Comparison of ENCODE assay signal across 1 cellular context in the genomic region with DNA sequence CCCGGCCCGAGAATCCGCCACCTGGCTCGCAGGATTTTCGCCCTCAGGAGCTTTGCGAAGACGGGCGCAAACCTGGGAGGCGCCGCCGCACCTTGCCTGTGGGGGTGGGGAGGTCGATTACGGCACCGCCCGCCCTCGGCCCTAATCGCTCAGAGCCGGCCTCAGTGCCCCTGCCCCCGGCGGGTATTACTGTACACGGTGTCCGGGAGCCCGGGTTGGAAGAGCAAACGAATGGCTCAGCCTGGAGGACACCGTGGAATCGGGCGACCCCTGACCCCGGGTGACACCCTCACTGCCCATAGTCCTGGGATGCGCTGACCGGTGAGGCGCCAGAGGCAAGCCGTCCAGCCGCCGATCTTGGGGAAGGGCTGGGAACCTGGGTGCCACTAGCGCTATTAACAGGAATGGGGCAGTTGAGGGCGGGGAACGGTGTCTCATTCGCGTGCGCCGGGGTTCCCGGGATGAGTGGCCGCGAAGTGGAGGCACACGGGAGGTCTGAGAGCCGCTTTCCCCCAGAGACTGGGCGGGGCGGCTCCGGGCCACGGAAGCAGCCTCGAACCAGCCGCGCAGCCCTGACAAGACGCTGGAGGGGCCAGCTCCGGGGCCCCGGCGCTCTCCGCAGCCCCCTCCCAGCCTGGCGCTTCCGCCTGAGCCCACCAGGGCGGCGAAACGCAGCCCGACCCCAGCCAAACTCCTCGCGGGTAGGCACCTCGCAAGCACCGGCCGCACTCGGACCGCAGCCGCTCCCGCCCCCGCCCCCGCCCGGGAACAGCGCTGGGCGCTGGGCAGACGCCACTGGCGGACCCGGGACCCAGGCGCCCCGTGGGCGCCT.
TF ChIP-seq lines count a peak whose summit lies in the region.

No MANE protein-coding gene starts in this region.

TF ChIP-seq in K562, 482 proteins besides CTCF, POLR2A, EP300 and RAD21 (continued from another document and continues in another):
- TF ChIP-seq, protein P1, sequence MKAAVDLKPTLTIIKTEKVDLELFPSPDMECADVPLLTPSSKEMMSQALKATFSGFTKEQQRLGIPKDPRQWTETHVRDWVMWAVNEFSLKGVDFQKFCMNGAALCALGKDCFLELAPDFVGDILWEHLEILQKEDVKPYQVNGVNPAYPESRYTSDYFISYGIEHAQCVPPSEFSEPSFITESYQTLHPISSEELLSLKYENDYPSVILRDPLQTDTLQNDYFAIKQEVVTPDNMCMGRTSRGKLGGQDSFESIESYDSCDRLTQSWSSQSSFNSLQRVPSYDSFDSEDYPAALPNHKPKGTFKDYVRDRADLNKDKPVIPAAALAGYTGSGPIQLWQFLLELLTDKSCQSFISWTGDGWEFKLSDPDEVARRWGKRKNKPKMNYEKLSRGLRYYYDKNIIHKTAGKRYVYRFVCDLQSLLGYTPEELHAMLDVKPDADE (conservative IDR thresholded peaks at IDR 0.05; ENCODE audit: control insufficient read depth, low read depth, low read length), result 0 out of 2 replicates have a peak, but pooled peaks have one; percentile 60
- TF ChIP-seq BCL6 (CRISPR knock-in tag; IDR thresholded peaks at IDR 0.05), result no peak
- TF ChIP-seq HDAC6 (IDR thresholded peaks at IDR 0.05; ENCODE audit: low read depth, low read length), result 0 out of 2 replicates have a peak, but pooled peaks have one; percentile 59
- no peak for TF ChIP-seq BRCA1 (IDR thresholded peaks at IDR 0.05)
- peak; percentile 91; the same call in 1 of the 2 replicates for TF ChIP-seq BRCA1 (CRISPR knock-in tag; IDR thresholded peaks at IDR 0.05)
- TF ChIP-seq NR2C1 (IDR thresholded peaks at IDR 0.05), result no peak; the same call in none of the 2 replicates
- TF ChIP-seq NR2C1 (tag; IDR thresholded peaks at IDR 0.05), result peak; percentile 57
- no peak for TF ChIP-seq JUN (IDR thresholded peaks at IDR 0.05; ENCODE audit: borderline replicate concordance, low read depth, low read length)
- TF ChIP-seq JUN (CRISPR knock-in tag; IDR thresholded peaks at IDR 0.05; ENCODE audit: borderline replicate concordance), result peak; percentile 87; the same call in 1 of the 2 replicates
- TF ChIP-seq, protein P2, sequence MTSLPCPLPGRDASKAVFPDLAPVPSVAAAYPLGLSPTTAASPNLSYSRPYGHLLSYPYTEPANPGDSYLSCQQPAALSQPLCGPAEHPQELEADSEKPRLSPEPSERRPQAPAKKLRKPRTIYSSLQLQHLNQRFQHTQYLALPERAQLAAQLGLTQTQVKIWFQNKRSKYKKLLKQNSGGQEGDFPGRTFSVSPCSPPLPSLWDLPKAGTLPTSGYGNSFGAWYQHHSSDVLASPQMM (CRISPR knock-in tag; IDR thresholded peaks at IDR 0.05), result no peak
- TF ChIP-seq TEAD1 (CRISPR knock-in tag; IDR thresholded peaks at IDR 0.05), result peak in 1 of 2 experiments; percentile 61; a peak in 1 of 4 replicates
- 0 out of 2 replicates have a peak, but pooled peaks have one; percentile 55 for TF ChIP-seq ZNF124 (CRISPR knock-in tag; IDR thresholded peaks at IDR 0.05)
- TF ChIP-seq RBM22 (IDR thresholded peaks at IDR 0.05; ENCODE audit: low read depth, low read length, poor library complexity, severe bottlenecking), result peak; percentile 10
- 0 out of 2 replicates have a peak, but pooled peaks have one; percentile 32 for TF ChIP-seq SIN3B (IDR thresholded peaks at IDR 0.05; ENCODE audit: low read depth)
- no peak for TF ChIP-seq GTF2F1 (IDR thresholded peaks at IDR 0.05; ENCODE audit: low read depth, low read length)
- TF ChIP-seq, protein P3, sequence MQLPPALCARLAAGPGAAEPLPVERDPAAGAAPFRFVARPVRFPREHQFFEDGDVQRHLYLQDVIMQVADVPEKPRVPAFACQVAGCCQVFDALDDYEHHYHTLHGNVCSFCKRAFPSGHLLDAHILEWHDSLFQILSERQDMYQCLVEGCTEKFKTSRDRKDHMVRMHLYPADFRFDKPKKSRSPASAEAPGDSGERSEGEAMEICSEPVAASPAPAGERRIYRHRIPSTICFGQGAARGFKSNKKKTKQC (CRISPR knock-in tag; IDR thresholded peaks at IDR 0.05), result peak; percentile 56; the same call in 1 of the 2 replicates
- TF ChIP-seq, protein P4, sequence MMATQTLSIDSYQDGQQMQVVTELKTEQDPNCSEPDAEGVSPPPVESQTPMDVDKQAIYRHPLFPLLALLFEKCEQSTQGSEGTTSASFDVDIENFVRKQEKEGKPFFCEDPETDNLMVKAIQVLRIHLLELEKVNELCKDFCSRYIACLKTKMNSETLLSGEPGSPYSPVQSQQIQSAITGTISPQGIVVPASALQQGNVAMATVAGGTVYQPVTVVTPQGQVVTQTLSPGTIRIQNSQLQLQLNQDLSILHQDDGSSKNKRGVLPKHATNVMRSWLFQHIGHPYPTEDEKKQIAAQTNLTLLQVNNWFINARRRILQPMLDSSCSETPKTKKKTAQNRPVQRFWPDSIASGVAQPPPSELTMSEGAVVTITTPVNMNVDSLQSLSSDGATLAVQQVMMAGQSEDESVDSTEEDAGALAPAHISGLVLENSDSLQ (IDR thresholded peaks at IDR 0.05), result no peak
- TF ChIP-seq, protein P5, sequence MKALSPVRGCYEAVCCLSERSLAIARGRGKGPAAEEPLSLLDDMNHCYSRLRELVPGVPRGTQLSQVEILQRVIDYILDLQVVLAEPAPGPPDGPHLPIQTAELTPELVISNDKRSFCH (CRISPR knock-in tag; IDR thresholded peaks at IDR 0.05), result no peak
- TF ChIP-seq, protein P5 (tag; IDR thresholded peaks at IDR 0.05), result 0 out of 2 replicates have a peak, but pooled peaks have one; percentile 38
- TF ChIP-seq EGR1 (conservative IDR thresholded peaks at IDR 0.05), result peak; percentile 4; the same call in 1 of the 2 replicates
- TF ChIP-seq, protein P6, sequence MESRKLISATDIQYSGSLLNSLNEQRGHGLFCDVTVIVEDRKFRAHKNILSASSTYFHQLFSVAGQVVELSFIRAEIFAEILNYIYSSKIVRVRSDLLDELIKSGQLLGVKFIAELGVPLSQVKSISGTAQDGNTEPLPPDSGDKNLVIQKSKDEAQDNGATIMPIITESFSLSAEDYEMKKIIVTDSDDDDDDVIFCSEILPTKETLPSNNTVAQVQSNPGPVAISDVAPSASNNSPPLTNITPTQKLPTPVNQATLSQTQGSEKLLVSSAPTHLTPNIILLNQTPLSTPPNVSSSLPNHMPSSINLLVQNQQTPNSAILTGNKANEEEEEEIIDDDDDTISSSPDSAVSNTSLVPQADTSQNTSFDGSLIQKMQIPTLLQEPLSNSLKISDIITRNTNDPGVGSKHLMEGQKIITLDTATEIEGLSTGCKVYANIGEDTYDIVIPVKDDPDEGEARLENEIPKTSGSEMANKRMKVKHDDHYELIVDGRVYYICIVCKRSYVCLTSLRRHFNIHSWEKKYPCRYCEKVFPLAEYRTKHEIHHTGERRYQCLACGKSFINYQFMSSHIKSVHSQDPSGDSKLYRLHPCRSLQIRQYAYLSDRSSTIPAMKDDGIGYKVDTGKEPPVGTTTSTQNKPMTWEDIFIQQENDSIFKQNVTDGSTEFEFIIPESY (CRISPR knock-in tag; IDR thresholded peaks at IDR 0.05), result peak; percentile 97
- TF ChIP-seq TBP (optimal IDR thresholded peaks at IDR 0.05; ENCODE audit: low read depth, low read length), result peak; percentile 33
- peak; percentile 46; the same call in 1 of the 2 replicates for TF ChIP-seq ZNF143 (CRISPR knock-in tag; IDR thresholded peaks at IDR 0.05)
- TF ChIP-seq NR2C2 (CRISPR knock-in tag; IDR thresholded peaks at IDR 0.05), result no peak
- TF ChIP-seq NR2C2 (tag; IDR thresholded peaks at IDR 0.05), result peak; percentile 12; the same call in 1 of the 2 replicates
- TF ChIP-seq, protein P7, sequence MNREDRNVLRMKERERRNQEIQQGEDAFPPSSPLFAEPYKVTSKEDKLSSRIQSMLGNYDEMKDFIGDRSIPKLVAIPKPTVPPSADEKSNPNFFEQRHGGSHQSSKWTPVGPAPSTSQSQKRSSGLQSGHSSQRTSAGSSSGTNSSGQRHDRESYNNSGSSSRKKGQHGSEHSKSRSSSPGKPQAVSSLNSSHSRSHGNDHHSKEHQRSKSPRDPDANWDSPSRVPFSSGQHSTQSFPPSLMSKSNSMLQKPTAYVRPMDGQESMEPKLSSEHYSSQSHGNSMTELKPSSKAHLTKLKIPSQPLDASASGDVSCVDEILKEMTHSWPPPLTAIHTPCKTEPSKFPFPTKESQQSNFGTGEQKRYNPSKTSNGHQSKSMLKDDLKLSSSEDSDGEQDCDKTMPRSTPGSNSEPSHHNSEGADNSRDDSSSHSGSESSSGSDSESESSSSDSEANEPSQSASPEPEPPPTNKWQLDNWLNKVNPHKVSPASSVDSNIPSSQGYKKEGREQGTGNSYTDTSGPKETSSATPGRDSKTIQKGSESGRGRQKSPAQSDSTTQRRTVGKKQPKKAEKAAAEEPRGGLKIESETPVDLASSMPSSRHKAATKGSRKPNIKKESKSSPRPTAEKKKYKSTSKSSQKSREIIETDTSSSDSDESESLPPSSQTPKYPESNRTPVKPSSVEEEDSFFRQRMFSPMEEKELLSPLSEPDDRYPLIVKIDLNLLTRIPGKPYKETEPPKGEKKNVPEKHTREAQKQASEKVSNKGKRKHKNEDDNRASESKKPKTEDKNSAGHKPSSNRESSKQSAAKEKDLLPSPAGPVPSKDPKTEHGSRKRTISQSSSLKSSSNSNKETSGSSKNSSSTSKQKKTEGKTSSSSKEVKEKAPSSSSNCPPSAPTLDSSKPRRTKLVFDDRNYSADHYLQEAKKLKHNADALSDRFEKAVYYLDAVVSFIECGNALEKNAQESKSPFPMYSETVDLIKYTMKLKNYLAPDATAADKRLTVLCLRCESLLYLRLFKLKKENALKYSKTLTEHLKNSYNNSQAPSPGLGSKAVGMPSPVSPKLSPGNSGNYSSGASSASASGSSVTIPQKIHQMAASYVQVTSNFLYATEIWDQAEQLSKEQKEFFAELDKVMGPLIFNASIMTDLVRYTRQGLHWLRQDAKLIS (CRISPR knock-in tag; IDR thresholded peaks at IDR 0.05), result peak; percentile 8; the same call in 1 of the 2 replicates
- peak; percentile 72; the same call in 1 of the 2 replicates for TF ChIP-seq HNRNPL (IDR thresholded peaks at IDR 0.05; ENCODE audit: low read depth, low read length)
- peak; percentile 53; the same call in 1 of the 2 replicates for TF ChIP-seq STAG1 (CRISPR knock-in tag; IDR thresholded peaks at IDR 0.05; ENCODE audit: borderline replicate concordance)
- TF ChIP-seq, protein P8, sequence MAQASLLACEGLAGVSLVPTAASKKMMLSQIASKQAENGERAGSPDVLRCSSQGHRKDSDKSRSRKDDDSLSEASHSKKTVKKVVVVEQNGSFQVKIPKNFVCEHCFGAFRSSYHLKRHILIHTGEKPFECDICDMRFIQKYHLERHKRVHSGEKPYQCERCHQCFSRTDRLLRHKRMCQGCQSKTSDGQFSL (CRISPR knock-in tag; IDR thresholded peaks at IDR 0.05), result peak; percentile 35; the same call in 1 of the 2 replicates
- TF ChIP-seq, protein P8 (tag; IDR thresholded peaks at IDR 0.05), result no peak
- TF ChIP-seq, protein P9, sequence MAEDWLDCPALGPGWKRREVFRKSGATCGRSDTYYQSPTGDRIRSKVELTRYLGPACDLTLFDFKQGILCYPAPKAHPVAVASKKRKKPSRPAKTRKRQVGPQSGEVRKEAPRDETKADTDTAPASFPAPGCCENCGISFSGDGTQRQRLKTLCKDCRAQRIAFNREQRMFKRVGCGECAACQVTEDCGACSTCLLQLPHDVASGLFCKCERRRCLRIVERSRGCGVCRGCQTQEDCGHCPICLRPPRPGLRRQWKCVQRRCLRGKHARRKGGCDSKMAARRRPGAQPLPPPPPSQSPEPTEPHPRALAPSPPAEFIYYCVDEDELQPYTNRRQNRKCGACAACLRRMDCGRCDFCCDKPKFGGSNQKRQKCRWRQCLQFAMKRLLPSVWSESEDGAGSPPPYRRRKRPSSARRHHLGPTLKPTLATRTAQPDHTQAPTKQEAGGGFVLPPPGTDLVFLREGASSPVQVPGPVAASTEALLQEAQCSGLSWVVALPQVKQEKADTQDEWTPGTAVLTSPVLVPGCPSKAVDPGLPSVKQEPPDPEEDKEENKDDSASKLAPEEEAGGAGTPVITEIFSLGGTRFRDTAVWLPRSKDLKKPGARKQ (CRISPR knock-in tag; IDR thresholded peaks at IDR 0.05), result peak; percentile 57; the same call in 1 of the 2 replicates
- peak; percentile 16; the same call in 1 of the 2 replicates for TF ChIP-seq NFIC (IDR thresholded peaks at IDR 0.05)
- TF ChIP-seq, protein P10, sequence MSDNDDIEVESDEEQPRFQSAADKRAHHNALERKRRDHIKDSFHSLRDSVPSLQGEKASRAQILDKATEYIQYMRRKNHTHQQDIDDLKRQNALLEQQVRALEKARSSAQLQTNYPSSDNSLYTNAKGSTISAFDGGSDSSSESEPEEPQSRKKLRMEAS (CRISPR knock-in tag; IDR thresholded peaks at IDR 0.05), result peak; percentile 66
- TF ChIP-seq MEIS2 (IDR thresholded peaks at IDR 0.05; ENCODE audit: partially characterized antibody), result no peak
- TF ChIP-seq NR1H2 (CRISPR knock-in tag; IDR thresholded peaks at IDR 0.05), result no peak
- 0 out of 2 replicates have a peak, but pooled peaks have one; percentile 53 for TF ChIP-seq ZNF282 (CRISPR knock-in tag; IDR thresholded peaks at IDR 0.05)
- peak; percentile 45 for TF ChIP-seq SRSF7 (optimal IDR thresholded peaks at IDR 0.05; ENCODE audit: low read depth, low read length)
- TF ChIP-seq, protein P11, sequence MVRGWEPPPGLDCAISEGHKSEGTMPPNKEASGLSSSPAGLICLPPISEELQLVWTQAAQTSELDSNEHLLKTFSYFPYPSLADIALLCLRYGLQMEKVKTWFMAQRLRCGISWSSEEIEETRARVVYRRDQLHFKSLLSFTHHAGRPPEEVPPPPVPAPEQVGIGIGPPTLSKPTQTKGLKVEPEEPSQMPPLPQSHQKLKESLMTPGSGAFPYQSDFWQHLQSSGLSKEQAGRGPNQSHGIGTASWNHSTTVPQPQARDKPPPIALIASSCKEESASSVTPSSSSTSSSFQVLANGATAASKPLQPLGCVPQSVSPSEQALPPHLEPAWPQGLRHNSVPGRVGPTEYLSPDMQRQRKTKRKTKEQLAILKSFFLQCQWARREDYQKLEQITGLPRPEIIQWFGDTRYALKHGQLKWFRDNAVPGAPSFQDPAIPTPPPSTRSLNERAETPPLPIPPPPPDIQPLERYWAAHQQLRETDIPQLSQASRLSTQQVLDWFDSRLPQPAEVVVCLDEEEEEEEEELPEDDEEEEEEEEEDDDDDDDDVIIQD (CRISPR knock-in tag; IDR thresholded peaks at IDR 0.05), result no peak
- TF ChIP-seq FOXK1 (CRISPR knock-in tag; IDR thresholded peaks at IDR 0.05; ENCODE audit: borderline replicate concordance), result peak; percentile 41; the same call in 1 of the 2 replicates
- peak; percentile 39; the same call in 1 of the 2 replicates for TF ChIP-seq CEBPG (CRISPR knock-in tag; IDR thresholded peaks at IDR 0.05)
- TF ChIP-seq CEBPG (tag; conservative IDR thresholded peaks at IDR 0.05 in 1 of 2, IDR thresholded peaks at IDR 0.05 in 1 of 2), result no peak
- TF ChIP-seq, protein P12, sequence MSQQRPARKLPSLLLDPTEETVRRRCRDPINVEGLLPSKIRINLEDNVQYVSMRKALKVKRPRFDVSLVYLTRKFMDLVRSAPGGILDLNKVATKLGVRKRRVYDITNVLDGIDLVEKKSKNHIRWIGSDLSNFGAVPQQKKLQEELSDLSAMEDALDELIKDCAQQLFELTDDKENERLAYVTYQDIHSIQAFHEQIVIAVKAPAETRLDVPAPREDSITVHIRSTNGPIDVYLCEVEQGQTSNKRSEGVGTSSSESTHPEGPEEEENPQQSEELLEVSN (IDR thresholded peaks at IDR 0.05; ENCODE audit: borderline replicate concordance in 1 of 2, extremely low read depth in 1 of 2, insufficient read depth in 1 of 2, insufficient read length in 1 of 2, low read depth in 1 of 2, low read length in 1 of 2, poor library complexity in 1 of 2, severe bottlenecking in 1 of 2), result peak; percentile 8 to 36
- TF ChIP-seq ZC3H4 (CRISPR knock-in tag; IDR thresholded peaks at IDR 0.05; ENCODE audit: borderline replicate concordance), result peak; percentile 91
- no peak for TF ChIP-seq POU5F1 (IDR thresholded peaks at IDR 0.05; ENCODE audit: borderline replicate concordance, low read depth, low read length, partially characterized antibody)
